ENCODE assay signal across 18 cellular contexts in genomic region chr2:5507374-5507773, GRCh38.
DNase-seq lines count a peak whose midpoint lies in the region; TF ChIP-seq lines count a peak whose summit lies in the region.
"Had no signal": no experiment of that assay in that cellular context is flagged by ENCODE, and none has a peak within 500 bp of the region (broad histone marks: within the 10 kb centered on the region; RNA-seq: fewer than 3 reads in every experiment).

No MANE protein-coding gene starts in this region.

- H3K27me3 ChIP-seq in neural progenitor cell = no peaks in the 10 kb centered on the region
- no peaks in the 10 kb centered on the region for H3K27me3 ChIP-seq in MG63

- H2AFZ ChIP-seq in neural progenitor cell (replicated peaks) = peak overlapping the region; percentile 97
- H2AFZ ChIP-seq: PC-9 had no signal

- DNase-seq in NCI-H2107 treated with DMSO at 0.1 percent for 48 hours (lab: John Stamatoyannopoulos, UW; ENCODE audit: unreplicated experiment) (peak; percentile 17), NCI-H2107 (lab: John Stamatoyannopoulos, UW) (no peak), DMS153 treated with DMSO at 0.1 percent for 48 hours (lab: John Stamatoyannopoulos, UW; ENCODE audit: unreplicated experiment) (peak; percentile 16), SHP77 treated with DMSO at 0.1 percent for 48 hours (lab: John Stamatoyannopoulos, UW) (peak; percentile 7), neural progenitor cell (ENCODE audit: low spot score) (no peak), MG63 (no peak), hepatic stellate cell (ENCODE audit: low spot score) (no peak), H4 (ENCODE audit: low spot score) (no peak)
- DNase-seq: COR-L47, DMS 273 treated with DMSO at 0.1 percent for 48 hours, GF-D8, NCI-H1105, NCI-H187 treated with DMSO at 0.1 percent for 48 hours, NCI-H446 treated with DMSO at 0.1 percent for 48 hours, PC-9 had no signal

- H3K36me3 ChIP-seq in neural progenitor cell (no peaks in the 10 kb centered on the region), MG63 (no peaks in the 10 kb centered on the region)

- H3K4me2 ChIP-seq in neural progenitor cell = no peak overlapping the region
- H3K4me2 ChIP-seq: PC-9 had no signal

- TF ChIP-seq CTCF in neural progenitor cell (IDR thresholded peaks at IDR 0.05) = no peak

- H3K4me3 Mint-ChIP-seq in neural progenitor cell = no peak overlapping the region
- H3K4me3 Mint-ChIP-seq: B cell had no signal

- no peaks in the 10 kb centered on the region for H3K36me3 Mint-ChIP-seq in neural progenitor cell

- H3K9me3 ChIP-seq in neural progenitor cell (ENCODE audit: low read depth) (no peaks in the 10 kb centered on the region), MG63 (no peaks in the 10 kb centered on the region)

- H3F3A ChIP-seq in neural progenitor cell (ENCODE audit: low read depth) = no peaks in the 10 kb centered on the region

- peaks cover 6% of the 10 kb centered on the region for H3K4me1 Mint-ChIP-seq in neural progenitor cell
- H3K4me1 Mint-ChIP-seq: B cell had no signal

- peaks cover 18% of the 10 kb centered on the region for H3K4me1 ChIP-seq in neural progenitor cell

- H3K27ac ChIP-seq in neural progenitor cell = no peak overlapping the region
- H3K27ac ChIP-seq: HL-60, PC-9, RWPE1 had no signal

- H3K27ac Mint-ChIP-seq in neural progenitor cell = peak overlapping the region; percentile 58
- H3K27ac Mint-ChIP-seq: B cell had no signal

- H4K20me1 ChIP-seq in neural progenitor cell (ENCODE audit: low read depth) = no peaks in the 10 kb centered on the region

- H3K9me3 Mint-ChIP-seq in neural progenitor cell = no peaks in the 10 kb centered on the region

- H3K4me3 ChIP-seq in neural progenitor cell (no peak overlapping the region), MG63 (no peak overlapping the region)
- H3K4me3 ChIP-seq: PC-9 had no signal

- H3K9ac ChIP-seq in neural progenitor cell = no peak overlapping the region

- H3K79me2 ChIP-seq in neural progenitor cell (ENCODE audit: low read depth) = no peaks in the 10 kb centered on the region

- no peaks in the 10 kb centered on the region for H3K27me3 Mint-ChIP-seq in neural progenitor cell (ENCODE audit: insufficient read depth, low read depth)
- H3K27me3 Mint-ChIP-seq: B cell had no signal

Comparison
In these comparisons a context has a peak if more than half of its experiments do, and no peak if none do; other contexts are left out.
1. DNase-seq: peak in NCI-H2107 treated with DMSO at 0.1 percent for 48 hours (single experiment), DMS153 treated with DMSO at 0.1 percent for 48 hours (single experiment) and SHP77 treated with DMSO at 0.1 percent for 48 hours (single experiment); none in NCI-H2107 (single experiment), neural progenitor cell (single experiment), MG63 (single experiment), hepatic stellate cell (single experiment) and H4 (single experiment).